ENCODE assay signal across 8 cellular contexts in the genomic region with DNA sequence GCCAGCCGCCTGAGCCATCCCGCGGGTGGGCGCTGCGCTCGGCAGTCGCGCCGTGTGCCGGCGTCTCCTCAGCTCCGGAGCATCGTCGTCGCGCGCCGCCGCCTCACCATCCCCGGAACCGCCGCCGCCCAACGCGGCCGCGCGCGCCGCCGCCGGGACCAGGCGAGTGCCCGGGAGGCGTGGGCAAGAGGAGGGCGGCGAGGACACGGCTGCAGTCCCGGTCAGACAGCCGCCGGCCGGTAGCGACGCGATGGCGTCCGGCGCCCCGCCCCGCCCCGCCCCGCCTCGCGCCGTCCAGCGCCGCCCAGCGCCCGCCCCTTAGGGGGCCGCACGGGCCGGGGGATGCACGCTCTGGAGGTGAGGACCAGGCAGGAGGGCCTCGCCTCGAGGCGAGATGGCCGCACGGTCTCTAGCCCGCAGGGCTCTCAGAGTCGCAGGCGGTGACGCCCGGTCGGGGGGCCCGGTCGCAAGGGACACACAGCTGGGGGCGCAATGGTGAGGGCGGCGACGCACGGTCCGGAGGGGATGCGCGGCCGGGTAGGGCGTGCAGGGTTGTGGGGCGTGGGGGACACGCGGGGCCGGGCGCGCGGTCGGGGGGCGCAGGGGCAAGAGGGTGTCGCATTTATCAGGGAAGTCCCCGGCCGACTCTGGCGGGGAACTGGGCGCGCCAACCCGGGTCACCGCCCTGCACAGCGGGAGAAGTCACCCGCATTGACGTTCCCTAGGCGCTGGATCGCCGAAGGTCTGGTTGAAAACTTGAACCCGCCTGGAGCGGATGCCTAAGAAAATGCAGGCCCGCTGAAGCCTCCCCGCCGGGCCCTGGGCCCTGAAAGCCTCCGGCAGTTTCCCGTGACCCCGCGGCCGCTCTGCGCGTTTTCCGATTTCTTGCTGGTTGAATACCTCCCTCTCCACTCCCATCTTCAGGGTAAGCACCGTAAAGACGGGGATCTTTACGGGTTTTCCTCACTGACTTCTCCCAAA. TPM values are rescaled to one million over a fixed set of nuclear protein-coding genes. Genes with fewer than 3 reads are reported as not detected.
DNase-seq lines count a peak whose midpoint lies in the region; ATAC-seq and TF ChIP-seq lines count a peak whose summit lies in the region.

TSS of gene SPIRE1 (minus strand) at position 259 of the 981 bp plus-strand sequence. CDS start at position 18, 241 bp downstream.

- peaks cover 22% of the 10 kb centered on the region; the same call in 1 of the 2 replicates for H3F3A ChIP-seq in PC-9 (ENCODE audit: insufficient read depth, low read depth)

- TF ChIP-seq CTCF in PC-9 (conservative IDR thresholded peaks at IDR 0.05): no peak
- peak; percentile 15 for TF ChIP-seq CTCF in neural crest cell (conservative IDR thresholded peaks at IDR 0.05)
- TF ChIP-seq CTCF in type B pancreatic cell (conservative IDR thresholded peaks at IDR 0.05): no peak

- H3K27ac ChIP-seq in PC-9: no peak within 1 kb of the TSS

- peak; percentile 92 for DNase-seq in AG20443 (ENCODE audit: low spot score)
- DNase-seq in PC-9: peak in 1 of 2 experiments; percentile 79
- peak; percentile 34 for DNase-seq in activated naive CD4-positive, alpha-beta T cell treated with anti-CD3 and anti-CD28 coated beads for 36 hours
- peak; percentile 43 for DNase-seq in germinal center (ENCODE audit: low spot score)
- peak; percentile 58 for DNase-seq in neural crest cell (ENCODE audit: low read depth, low spot score)
- DNase-seq in type B pancreatic cell (ENCODE audit: extremely low spot score, unreplicated experiment): peak; percentile 75

- H3K79me2 ChIP-seq in PC-9 (ENCODE audit: low read depth): peaks cover 31% of the 10 kb centered on the region

- ATAC-seq in GM19023 (IDR thresholded peaks at IDR 0.05; ENCODE audit: unreplicated experiment) (peak; percentile 79), HG03175 (IDR thresholded peaks at IDR 0.05; ENCODE audit: unreplicated experiment) (peak; percentile 48)

- no peaks in the 10 kb centered on the region for H3K9me3 Mint-ChIP-seq in activated naive CD4-positive, alpha-beta T cell treated with anti-CD3 and anti-CD28 coated beads for 36 hours
- no peaks in the 10 kb centered on the region for H3K9me3 Mint-ChIP-seq in neural crest cell
- no peaks in the 10 kb centered on the region for H3K9me3 Mint-ChIP-seq in type B pancreatic cell

- H3K36me3 Mint-ChIP-seq in activated naive CD4-positive, alpha-beta T cell treated with anti-CD3 and anti-CD28 coated beads for 36 hours (ENCODE audit: low read depth): no peaks in the 10 kb centered on the region
- no peaks in the 10 kb centered on the region for H3K36me3 Mint-ChIP-seq in neural crest cell (ENCODE audit: low read depth)
- H3K36me3 Mint-ChIP-seq in type B pancreatic cell: no peaks in the 10 kb centered on the region

- CTCF ChIA-PET in PC-9 (lab: Charles Lee): interaction anchor here (0.6 kb wide), 1 partner anchor 131 kb away, joined by 6 read pairs; no protein-coding TSS in a partner anchor
- CTCF ChIA-PET in activated naive CD4-positive, alpha-beta T cell treated with anti-CD3 and anti-CD28 coated beads for 36 hours (lab: Charles Lee): interaction anchor here (1.0 to 4.4 kb wide), 3 partner anchors 82 to 330 kb away, joined by 3 to 54 read pairs (median 5); no protein-coding TSS in a partner anchor

- no peaks in the 10 kb centered on the region for H3K9me2 ChIP-seq in PC-9 (ENCODE audit: insufficient read depth)

- POLR2A ChIA-PET in PC-9 (lab: Charles Lee; ENCODE audit: unreplicated experiment): interaction anchor here (0.7 kb wide), 2 partner anchors 181 to 344 kb away, joined by 3 to 4 read pairs; no protein-coding TSS in a partner anchor

- no peaks in the 10 kb centered on the region for H3K9me3 ChIP-seq in PC-9 (ENCODE audit: insufficient read depth, low read depth)

- H3K4me1 Mint-ChIP-seq in activated naive CD4-positive, alpha-beta T cell treated with anti-CD3 and anti-CD28 coated beads for 36 hours (ENCODE audit: low read depth): peaks cover 7% of the 10 kb centered on the region
- H3K4me1 Mint-ChIP-seq in neural crest cell (peaks cover 37% of the 10 kb centered on the region), type B pancreatic cell (ENCODE audit: unreplicated experiment) (peaks cover 29% of the 10 kb centered on the region)

- BruUV-seq in PC-9 (replicated peaks; lab: Mats Ljungman, UMichigan): no TSS peak

- no peaks in the 10 kb centered on the region for H4K20me1 ChIP-seq in PC-9 (ENCODE audit: insufficient read depth)

- H3K4me3 ChIP-seq in PC-9: peak within 1 kb of the TSS; percentile 86

- H3K4me2 ChIP-seq in PC-9: peak within 1 kb of the TSS; percentile 83

- no peak within 1 kb of the TSS for H3K27ac Mint-ChIP-seq in activated naive CD4-positive, alpha-beta T cell treated with anti-CD3 and anti-CD28 coated beads for 36 hours
- H3K27ac Mint-ChIP-seq in neural crest cell (ENCODE audit: unreplicated experiment) (peak within 1 kb of the TSS; percentile 98), type B pancreatic cell (peak within 1 kb of the TSS; percentile 75)

- peaks cover 22% of the 10 kb centered on the region for H3K27me3 Mint-ChIP-seq in activated naive CD4-positive, alpha-beta T cell treated with anti-CD3 and anti-CD28 coated beads for 36 hours (ENCODE audit: low read depth)
- no peaks in the 10 kb centered on the region for H3K27me3 Mint-ChIP-seq in neural crest cell (ENCODE audit: low read depth)
- H3K27me3 Mint-ChIP-seq in type B pancreatic cell: peaks cover 2% of the 10 kb centered on the region

- peaks cover 29% of the 10 kb centered on the region for H3K4me1 ChIP-seq in PC-9 (replicated peaks; ENCODE audit: insufficient read depth)

- H3K36me3 ChIP-seq in PC-9 (ENCODE audit: low read depth): no peaks in the 10 kb centered on the region

- intact Hi-C loops in PC-9 (cut with micrococcal nuclease; ENCODE audit: unreplicated experiment): loop anchor here (2.0 to 5.0 kb wide), 4 partner anchors 51 to 565 kb away; partner anchors contain the start of genes AFG3L2 and ANKRD62
- intact Hi-C loops in activated naive CD4-positive, alpha-beta T cell treated with anti-CD3 and anti-CD28 coated beads for 36 hours (cut with micrococcal nuclease): loop anchor here (1.0 to 5.0 kb wide), 4 partner anchors 44 to 386 kb away; partner anchors contain the start of genes CEP76 and PRELID3A

- peak within 1 kb of the TSS; percentile 76 for H3K4me3 Mint-ChIP-seq in activated naive CD4-positive, alpha-beta T cell treated with anti-CD3 and anti-CD28 coated beads for 36 hours
- H3K4me3 Mint-ChIP-seq in neural crest cell: peak within 1 kb of the TSS; percentile 90
- H3K4me3 Mint-ChIP-seq in type B pancreatic cell: peak within 1 kb of the TSS; percentile 91

- H2AFZ ChIP-seq in PC-9: peak within 1 kb of the TSS; percentile 82

- no peaks in the 10 kb centered on the region for H3K27me3 ChIP-seq in PC-9 (ENCODE audit: insufficient read depth, low read depth)

RNA-seq across cellular contexts. Expression of gene SPIRE1, which starts in this region (rescaled TPM):
- total RNA-seq in PC-9 (2021) (26.1 and 36.4 TPM in 2 replicates), neural crest cell (34.9 and 40.5 TPM in 2 replicates), type B pancreatic cell (ENCODE audit: low replicate concordance) (11.8 and 25.2 TPM in 2 replicates)
- 1 to 10 TPM; 1.3 to 1.7 TPM for total RNA-seq in activated naive CD4-positive, alpha-beta T cell treated with anti-CD3 and anti-CD28 coated beads for 36 hours
